In genomic region chr20:49786671-49787370, GRCh38 we compare ENCODE assay signal across 13 cellular contexts. TPM values are rescaled to one million over a fixed set of nuclear protein-coding genes. Genes with fewer than 3 reads are reported as not detected.
DNase-seq lines count a peak whose midpoint lies in the region; ATAC-seq and TF ChIP-seq lines count a peak whose summit lies in the region.
"Had no signal": no experiment of that assay in that cellular context is flagged by ENCODE, and none has a peak within 500 bp of the region (broad histone marks: within the 10 kb centered on the region; RNA-seq: fewer than 3 reads in every experiment).

No MANE protein-coding gene starts in this region.

- H3K27me3 ChIP-seq in RWPE2 (ENCODE audit: insufficient read depth, poor library complexity, severe bottlenecking) (no peaks in the 10 kb centered on the region), spleen (replicated peaks in 1 of 7) (no peaks in the 10 kb centered on the region), MG63 (no peaks in the 10 kb centered on the region)
- H3K27me3 ChIP-seq: thyroid gland had no signal

- H3K9me3 ChIP-seq in RWPE2 (ENCODE audit: severe bottlenecking) (no peaks in the 10 kb centered on the region), spleen (no peaks in the 10 kb centered on the region), MG63 (no peaks in the 10 kb centered on the region)
- H3K9me3 ChIP-seq: thyroid gland had no signal

- DNase-seq in DMS 273 (lab: John Stamatoyannopoulos, UW; ENCODE audit: unreplicated experiment) (peak; percentile 47), DMS 273 treated with DMSO at 0.1 percent for 48 hours (lab: John Stamatoyannopoulos, UW) (no peak), RWPE2 (ENCODE audit: low spot score) (no peak), fibroblast of pulmonary artery (ENCODE audit: low read depth) (peak; percentile 27), spleen (no peak), MG63 (no peak), medulla oblongata (ENCODE audit: extremely low spot score) (no peak)
- DNase-seq: activated CD4-positive, alpha-beta memory T cell treated with anti-CD3 and anti-CD28 coated beads for 36 hours; NCI-H1105; stimulated activated CD4-positive, alpha-beta T cell treated with anti-CD3 and anti-CD28 coated beads, Interleukin-1b, Interleukin-23, amount 100 ng/mL, for 48 hours; thyroid gland had no signal

- TF ChIP-seq POLR2A in spleen (IDR thresholded peaks at IDR 0.05) = no peak

- H3K4me1 ChIP-seq in RWPE2 (ENCODE audit: insufficient read depth, poor library complexity, severe bottlenecking) (no peaks in the 10 kb centered on the region), spleen (peaks cover 9 to 77% (median 57%) of the 10 kb centered on the region in 6 donors)
- H3K4me1 ChIP-seq: thyroid gland had no signal

- H3K36me3 ChIP-seq in RWPE2 (ENCODE audit: low read depth) (no peaks in the 10 kb centered on the region), spleen (no peaks in the 10 kb centered on the region), MG63 (no peaks in the 10 kb centered on the region)
- H3K36me3 ChIP-seq: thyroid gland had no signal

- WGBS in spleen, 5 donors = 82 to 90% (median 85%) methylated on average over 7 of the region's 7 CpGs

- TF ChIP-seq CTCF in RWPE2 (IDR thresholded peaks at IDR 0.05; ENCODE audit: poor library complexity, severe bottlenecking) (peak; percentile 86), fibroblast of pulmonary artery (IDR thresholded peaks at IDR 0.05; ENCODE audit: low read length, missing control alignments) (peak; percentile 42), spleen (IDR thresholded peaks at IDR 0.05 in 8 of 11, conservative IDR thresholded peaks at IDR 0.05 in 3 of 11) (peak in 2 of 11 experiments; percentile 7 to 17)

- H3K4me3 ChIP-seq in RWPE2 (ENCODE audit: severe bottlenecking) = no peak overlapping the region
- no peak overlapping the region for H3K4me3 ChIP-seq in fibroblast of pulmonary artery (replicated peaks; ENCODE audit: low read depth, low read length)
- H3K4me3 ChIP-seq in spleen = peak overlapping the region in 1 of 8 donors; percentile 58
- no peak overlapping the region for H3K4me3 ChIP-seq in MG63
- H3K4me3 ChIP-seq: thyroid gland had no signal

- intact Hi-C loops in spleen (cut with DNase I; ENCODE audit: low total_unique reads) = no loop called here

- H3K27ac ChIP-seq in RWPE2 (ENCODE audit: poor library complexity, severe bottlenecking) = no peak overlapping the region
- peak overlapping the region in 6 of 8 donors; percentile 77 to 89 (median 82) for H3K27ac ChIP-seq in spleen
- H3K27ac ChIP-seq: 22Rv1, thyroid gland had no signal

- ATAC-seq in RWPE2 (ENCODE audit: low read depth) = peak; percentile 33; the same call in 2 of the 3 replicates
- ATAC-seq in GM21529 (IDR thresholded peaks at IDR 0.05; ENCODE audit: unreplicated experiment) = no peak

RNA-seq across cellular contexts. Expression of gene SLC9A8, which starts 25.8 kb away (rescaled TPM):
- 10 to 100 TPM; 15.9 to 35.3 (median 28.6) TPM for total RNA-seq in spleen
- 10 to 100 TPM in 1 of 3 donors, 1 to 10 TPM in 2; 4.6 to 11.9 (median 8.9) TPM for polyA plus RNA-seq in spleen
- 1.2 and 3.2 TPM in 2 replicates for total RNA-seq in MG63 (2014; rRNA removed; shearing (Covaris generic); ENCODE audit: low replicate concordance)

Comparison
In these comparisons a context has a peak if more than half of its experiments do, and no peak if none do; other contexts are left out.
1. DNase-seq: peak in DMS 273 (single experiment) and fibroblast of pulmonary artery (single experiment); none in DMS 273 treated with DMSO at 0.1 percent for 48 hours (single experiment), RWPE2 (single experiment), spleen (single experiment), MG63 (single experiment) and medulla oblongata (single experiment).